22 cellular contexts compared by ENCODE assay signal in the genomic region with DNA sequence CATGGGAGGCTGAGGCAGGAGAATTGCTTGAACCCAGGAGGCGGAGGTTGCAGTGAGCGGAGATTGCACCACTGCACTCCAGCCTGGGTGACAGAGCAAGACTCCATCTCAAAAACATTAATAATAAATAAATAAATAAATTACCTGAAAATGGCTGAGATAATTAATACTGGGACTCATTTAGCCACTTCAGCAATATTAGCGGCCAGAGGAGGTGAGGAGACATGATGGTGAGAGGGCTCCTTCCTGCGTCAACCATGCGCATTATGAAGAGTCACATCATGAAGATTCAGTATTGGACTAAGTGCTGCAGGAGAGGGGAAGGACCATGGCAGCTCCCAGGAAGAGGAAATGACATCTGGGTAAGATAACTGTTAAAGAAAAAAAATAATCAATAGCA. TPM values are rescaled to one million over a fixed set of nuclear protein-coding genes. Genes with fewer than 3 reads are reported as not detected.
DNase-seq lines count a peak whose midpoint lies in the region; ATAC-seq, FAIRE-seq and TF ChIP-seq lines count a peak whose summit lies in the region.
"Had no signal": no experiment of that assay in that cellular context is flagged by ENCODE, and none has a peak within 500 bp of the region (broad histone marks: within the 10 kb centered on the region; RNA-seq: fewer than 3 reads in every experiment).

No MANE protein-coding gene starts in this region.

- no peak overlapping the region for H3K9ac ChIP-seq in K562 (ENCODE audit: insufficient read depth in 1 of 2, low read depth in 2 of 2, low read length in 2 of 2)

- no peak for TF ChIP-seq EP300 in K562 (IDR thresholded peaks at IDR 0.05; ENCODE audit: low read length)

- H3K4me3 ChIP-seq in K562 = no peak overlapping the region
- H3K4me3 ChIP-seq: MG63, SJSA1 had no signal

- no peak for FAIRE-seq in K562 (lab: Jason Lieb, UNC)
- FAIRE-seq: GM12891, GM19239 had no signal

- H3K4me1 ChIP-seq in K562 (replicated peaks in 1 of 2; ENCODE audit: control insufficient read depth in 2 of 2, insufficient read depth in 2 of 2, low read length in 2 of 2) = peaks cover 7 to 20% of the 10 kb centered on the region in 2 experiments; a peak in 4 of 5 replicates

- H3K79me2 ChIP-seq in K562 (ENCODE audit: control insufficient read depth, insufficient read depth, low read length) = peaks cover 9% of the 10 kb centered on the region

- DNase-seq in T-helper 1 cell = no peak
- DNase-seq in natural killer cell = no peak
- DNase-seq in natural killer cell treated with Interleukin-12 subunit alpha and Interleukin-12 subunit beta and Interleukin-15 and Interleukin-18, amount 100 ng/mL, for 72 hours (ENCODE audit: low spot score) = no peak
- no peak for DNase-seq in K562 (ENCODE audit: extremely low read depth in 1 of 4, low spot score in 3 of 4)
- DNase-seq in posterior vena cava (ENCODE audit: low spot score) = peak; percentile 30
- DNase-seq in DMS 273 treated with DMSO at 0.1 percent for 48 hours (lab: John Stamatoyannopoulos, UW) = no peak
- DNase-seq in superior temporal gyrus (ENCODE audit: extremely low spot score) = no peak
- DNase-seq: ACHN, DMS79, GF-D8, MG63, NCI-H2029, NCI-H446, NCI-H524 treated with DMSO at 0.1 percent for 48 hours, NCI-H774 had no signal

- H3K36me3 ChIP-seq in K562 (ENCODE audit: control insufficient read depth, insufficient read depth, low read length) = no peaks in the 10 kb centered on the region
- H3K36me3 ChIP-seq: MG63 had no signal

- POLR2A ChIA-PET in K562 (lab: Yijun Ruan, JAX) = no interaction called here

- no TSS peak for BruUV-seq in K562 (replicated peaks; lab: Mats Ljungman, UMichigan)

- no peaks in the 10 kb centered on the region for H3K9me1 ChIP-seq in K562 (ENCODE audit: control insufficient read depth, insufficient read depth, low read length)

- H3K9me3 ChIP-seq in K562 (replicated peaks; ENCODE audit: control insufficient read depth, insufficient read depth, low read depth, low read length) = no peaks in the 10 kb centered on the region
- H3K9me3 ChIP-seq: MG63 had no signal

- no peaks in the 10 kb centered on the region for H4K20me1 ChIP-seq in K562 (replicated peaks; ENCODE audit: control insufficient read depth, insufficient read depth, low read length)

- ATAC-seq in natural killer cell (no peak), K562 (no peak)
- no peak for ATAC-seq in natural killer cell treated with Interleukin-12 subunit alpha and Interleukin-12 subunit beta and Interleukin-15 and Interleukin-18, amount 100 ng/mL, for 72 hours
- ATAC-seq: HCT116, Right ventricle myocardium inferior had no signal

- CTCF ChIA-PET in K562 (lab: Yijun Ruan, JAX; ENCODE audit: low intra/inter-chr PET ratio) = no interaction called here

- in situ Hi-C loops in K562 (cut with MboI) = no loop called here

- intact Hi-C loops in natural killer cell (cut with micrococcal nuclease) = no loop called here
- intact Hi-C loops in K562 (cut with micrococcal nuclease) = loop anchor here (5.0 kb wide), 1 partner anchor 48 kb away; the partner anchor contains the start of gene ENTPD6
- intact Hi-C loops in posterior vena cava (cut with DNase I) = loop anchor here in 1 of 2 donors (5.0 kb wide), 1 partner anchor 48 kb away; the partner anchor contains the start of gene ENTPD6

- H3K27me3 ChIP-seq in K562 (ENCODE audit: control insufficient read depth in 2 of 2, insufficient read depth in 2 of 2, low read length in 2 of 2) = no peaks in the 10 kb centered on the region
- H3K27me3 ChIP-seq: MG63, SJSA1 had no signal

- H3K27ac ChIP-seq in K562 (ENCODE audit: extremely low read depth, low read depth, low read length) = no peak overlapping the region
- H3K27ac ChIP-seq: 22Rv1, SJSA1 had no signal

- no peaks in the 10 kb centered on the region for H3K9me3 Mint-ChIP-seq in T-helper 1 cell treated with Interleukin-12 subunit alpha and Interleukin-12 subunit beta and Interleukin-4 antibody, amounts not matched to agents 30 μg/mL and 1 μg/mL, for 36 hours
- H3K9me3 Mint-ChIP-seq in natural killer cell = no peaks in the 10 kb centered on the region
- H3K9me3 Mint-ChIP-seq in natural killer cell treated with Interleukin-12 subunit alpha and Interleukin-12 subunit beta and Interleukin-15 and Interleukin-18, amount 100 ng/mL, for 72 hours = no peaks in the 10 kb centered on the region

- no peak for TF ChIP-seq POLR2A in K562 (conservative IDR thresholded peaks at IDR 0.05)

- no peak overlapping the region for H2AFZ ChIP-seq in K562 (ENCODE audit: low read depth, low read length)

- H3K36me3 Mint-ChIP-seq in T-helper 1 cell treated with Interleukin-12 subunit alpha and Interleukin-12 subunit beta and Interleukin-4 antibody, amounts not matched to agents 30 μg/mL and 1 μg/mL, for 36 hours (ENCODE audit: low read depth) = peaks cover 3% of the 10 kb centered on the region
- no peaks in the 10 kb centered on the region for H3K36me3 Mint-ChIP-seq in natural killer cell
- H3K36me3 Mint-ChIP-seq in natural killer cell treated with Interleukin-12 subunit alpha and Interleukin-12 subunit beta and Interleukin-15 and Interleukin-18, amount 100 ng/mL, for 72 hours = no peaks in the 10 kb centered on the region

- TF ChIP-seq CTCF in natural killer cell (IDR thresholded peaks at IDR 0.05) (no peak), K562 (IDR thresholded peaks at IDR 0.05 in 2 of 3, conservative IDR thresholded peaks at IDR 0.05 in 1 of 3; ENCODE audit: insufficient read depth in 2 of 3, low read depth in 1 of 3, low read length in 3 of 3) (no peak)

- no peak overlapping the region for H3K4me2 ChIP-seq in K562 (ENCODE audit: insufficient read depth, low read length)

- TF ChIP-seq RAD21 in K562 (CRISPR knock-in tag; conservative IDR thresholded peaks at IDR 0.05 in 1 of 2, IDR thresholded peaks at IDR 0.05 in 1 of 2) = no peak

- peaks cover 16% of the 10 kb centered on the region for H3K4me1 Mint-ChIP-seq in T-helper 1 cell treated with Interleukin-12 subunit alpha and Interleukin-12 subunit beta and Interleukin-4 antibody, amounts not matched to agents 30 μg/mL and 1 μg/mL, for 36 hours (ENCODE audit: low read depth)
- peaks cover 21 to 25% of the 10 kb centered on the region in 2 donors for H3K4me1 Mint-ChIP-seq in natural killer cell
- peaks cover 11 to 22% of the 10 kb centered on the region in 2 donors for H3K4me1 Mint-ChIP-seq in natural killer cell treated with Interleukin-12 subunit alpha and Interleukin-12 subunit beta and Interleukin-15 and Interleukin-18, amount 100 ng/mL, for 72 hours (ENCODE audit: low read depth in 2 of 2)

- peaks cover 28% of the 10 kb centered on the region for H3K27me3 Mint-ChIP-seq in T-helper 1 cell treated with Interleukin-12 subunit alpha and Interleukin-12 subunit beta and Interleukin-4 antibody, amounts not matched to agents 30 μg/mL and 1 μg/mL, for 36 hours (ENCODE audit: low read depth)
- H3K27me3 Mint-ChIP-seq in natural killer cell (ENCODE audit: low read depth in 2 of 2) = peaks cover 19% of the 10 kb centered on the region in 2 donors
- peaks cover 9 to 15% of the 10 kb centered on the region in 2 donors for H3K27me3 Mint-ChIP-seq in natural killer cell treated with Interleukin-12 subunit alpha and Interleukin-12 subunit beta and Interleukin-15 and Interleukin-18, amount 100 ng/mL, for 72 hours

- H3K4me3 Mint-ChIP-seq in T-helper 1 cell treated with Interleukin-12 subunit alpha and Interleukin-12 subunit beta and Interleukin-4 antibody, amounts not matched to agents 30 μg/mL and 1 μg/mL, for 36 hours = peak overlapping the region; percentile 14
- H3K4me3 Mint-ChIP-seq in natural killer cell = peak overlapping the region; percentile 55
- no peak overlapping the region for H3K4me3 Mint-ChIP-seq in natural killer cell treated with Interleukin-12 subunit alpha and Interleukin-12 subunit beta and Interleukin-15 and Interleukin-18, amount 100 ng/mL, for 72 hours

- 80% methylated on average over 2 of the region's 5 CpGs for WGBS in K562 (ENCODE audit: insufficient coverage, low coverage, missing lambda C conversion rate)

- H3K27ac Mint-ChIP-seq in T-helper 1 cell treated with Interleukin-12 subunit alpha and Interleukin-12 subunit beta and Interleukin-4 antibody, amounts not matched to agents 30 μg/mL and 1 μg/mL, for 36 hours = no peak overlapping the region
- no peak overlapping the region for H3K27ac Mint-ChIP-seq in natural killer cell
- peak overlapping the region in 1 of 2 donors; percentile 7 for H3K27ac Mint-ChIP-seq in natural killer cell treated with Interleukin-12 subunit alpha and Interleukin-12 subunit beta and Interleukin-15 and Interleukin-18, amount 100 ng/mL, for 72 hours

RNA-seq across cellular contexts. Expression of gene PYGB, which starts 2.9 kb away (rescaled TPM):
- total RNA-seq in natural killer cell (10 to 100 TPM; 39.4 to 55.4 (median 47.0) TPM), K562 (2014; rRNA removed) (12.4 and 13.0 TPM in 2 replicates), K562 (2014; rRNA removed; fragmentation: Illumina TruSeq; extraction: Trizol) (4.1 and 4.7 TPM in 2 replicates), K562 (2015; rRNA removed; fragmentation: Illumina TruSeq; extraction: Trizol) (9.8 and 10.8 TPM in 2 replicates), K562 (2021) (16.1 and 18.0 TPM in 2 replicates), posterior vena cava (100 to 1,000 TPM; 132 to 155 TPM)
- total RNA-seq in natural killer cell treated with Interleukin-12 subunit alpha and Interleukin-12 subunit beta and Interleukin-15 and Interleukin-18, amount 100 ng/mL, for 72 hours = 10 to 100 TPM; 35.9 to 40.4 TPM
- total RNA-seq in K562 (2011; cell fraction: chromatin; rRNA removed; ENCODE audit: low replicate concordance) = 15.0 and 42.9 TPM in 2 replicates
- 22.9 and 27.7 TPM in 2 replicates for total RNA-seq in K562 (2011; cell fraction: nucleolus; rRNA removed)
- total RNA-seq in K562 (2011; cell fraction: nucleoplasm; rRNA removed) = 11.8 and 15.2 TPM in 2 replicates
- polyA plus RNA-seq in K562 (2011; rRNA removed) (7.3 and 8.2 TPM in 2 replicates), K562 (2014; fragmentation: Illumina TruSeq; extraction: Trizol) (10.2 and 11.3 TPM in 2 replicates), K562 (2014; fragmentation: Nextera tagmentation; extraction: Ambion mirVana) (under 1 TPM; 0.34 to 0.46 TPM), K562 (2014; rRNA removed) (12.3 and 16.0 TPM in 2 replicates)
- 8.5 and 12.3 TPM in 2 replicates for polyA plus RNA-seq in K562 (2011; cell fraction: cytosol; rRNA removed)
- polyA plus RNA-seq in K562 (2011; cell fraction: nucleus; rRNA removed) = 42.5 and 55.1 TPM in 2 replicates
- polyA plus RNA-seq in K562 (2012) = 12.7 and 36.7 TPM in 2 replicates
- polyA minus RNA-seq in K562 (2011; rRNA and poly(A)+ RNA removed) = 5.7 and 8.6 TPM in 2 replicates
- 8.7 and 9.1 TPM in 2 replicates for polyA minus RNA-seq in K562 (2011; cell fraction: cytosol; rRNA and poly(A)+ RNA removed)
- polyA minus RNA-seq in K562 (2011; cell fraction: nucleus; rRNA and poly(A)+ RNA removed) = 11.4 and 14.6 TPM in 2 replicates

RNA-seq across cellular contexts. Expression of gene ENTPD6, which starts 49.5 kb away (rescaled TPM):
- total RNA-seq in natural killer cell = 10 to 100 TPM; 36.4 to 43.1 (median 41.4) TPM
- 10 to 100 TPM; 24.9 to 58.7 TPM for total RNA-seq in natural killer cell treated with Interleukin-12 subunit alpha and Interleukin-12 subunit beta and Interleukin-15 and Interleukin-18, amount 100 ng/mL, for 72 hours
- 56.6 and 135 TPM in 2 replicates for total RNA-seq in K562 (2011; cell fraction: chromatin; rRNA removed; ENCODE audit: low replicate concordance)
- 102 and 113 TPM in 2 replicates for total RNA-seq in K562 (2011; cell fraction: nucleolus; rRNA removed)
- 81.2 and 97.1 TPM in 2 replicates for total RNA-seq in K562 (2011; cell fraction: nucleoplasm; rRNA removed)
- 26.6 and 32.9 TPM in 2 replicates for total RNA-seq in K562 (2014; rRNA removed)
- total RNA-seq in K562 (2014; rRNA removed; fragmentation: Illumina TruSeq; extraction: Trizol) = 12.7 and 13.8 TPM in 2 replicates
- total RNA-seq in K562 (2015; rRNA removed; fragmentation: Illumina TruSeq; extraction: Trizol) = 20.8 and 22.4 TPM in 2 replicates
- total RNA-seq in K562 (2021) = 33.0 and 35.9 TPM in 2 replicates
- polyA plus RNA-seq in K562 (2011; rRNA removed) = 34.2 and 43.3 TPM in 2 replicates
- 45.3 and 53.6 TPM in 2 replicates for polyA plus RNA-seq in K562 (2011; cell fraction: cytosol; rRNA removed)
- polyA plus RNA-seq in K562 (2011; cell fraction: nucleus; rRNA removed) = 192 and 227 TPM in 2 replicates
- polyA plus RNA-seq in K562 (2012) = 30.6 and 41.1 TPM in 2 replicates
- polyA plus RNA-seq in K562 (2014; fragmentation: Illumina TruSeq; extraction: Trizol) = 22.1 and 29.6 TPM in 2 replicates
- 1 to 10 TPM in 1 of 2 experiments, under 1 TPM in 1; 0.82 to 1.5 TPM for polyA plus RNA-seq in K562 (2014; fragmentation: Nextera tagmentation; extraction: Ambion mirVana)
- polyA plus RNA-seq in K562 (2014; rRNA removed) = 36.8 and 39.9 TPM in 2 replicates
- polyA minus RNA-seq in K562 (2011; rRNA and poly(A)+ RNA removed) = 20.7 and 22.9 TPM in 2 replicates
- polyA minus RNA-seq in K562 (2011; cell fraction: cytosol; rRNA and poly(A)+ RNA removed) = 15.2 and 17.5 TPM in 2 replicates
- polyA minus RNA-seq in K562 (2011; cell fraction: nucleus; rRNA and poly(A)+ RNA removed) = 27.6 and 47.0 TPM in 2 replicates
- 10 to 100 TPM; 48.5 to 51.0 TPM for total RNA-seq in posterior vena cava
